8 cellular contexts compared by ENCODE assay signal in genomic region chr14:55103005-55103640, GRCh38. TPM values are rescaled to one million over a fixed set of nuclear protein-coding genes. Genes with fewer than 3 reads are reported as not detected.
DNase-seq lines count a peak whose midpoint lies in the region; ATAC-seq and TF ChIP-seq lines count a peak whose summit lies in the region.

No MANE protein-coding gene starts in this region.

- ATAC-seq in HG03039 (IDR thresholded peaks at IDR 0.05; ENCODE audit: unreplicated experiment): peak; percentile 33

- no peaks in the 10 kb centered on the region for H4K20me1 ChIP-seq in OCI-LY7 (ENCODE audit: insufficient read depth, low read length)

- H3K9ac ChIP-seq in rectal smooth muscle tissue (ENCODE audit: low read length): no peak overlapping the region

- peak overlapping the region; percentile 82 for H2AFZ ChIP-seq in OCI-LY7 (ENCODE audit: low read length)

- POLR2A ChIA-PET in OCI-LY7 (lab: Charles Lee): interaction anchor here (0.7 to 2.1 kb wide), 14 partner anchors 9 to 89 kb away, joined by 3 to 14 read pairs (median 4); partner anchors contain the start of genes DLGAP5 and MAPK1IP1L

- H3K4me3 ChIP-seq in OCI-LY7 (ENCODE audit: low read depth, low read length, poor library complexity, severe bottlenecking): peak overlapping the region; percentile 34
- H3K4me3 ChIP-seq in rectal smooth muscle tissue (ENCODE audit: low read length): peak overlapping the region; percentile 5

- no peaks in the 10 kb centered on the region for H3K9me2 ChIP-seq in OCI-LY7 (ENCODE audit: insufficient read depth, low read length)

- no peaks in the 10 kb centered on the region for H3K79me2 ChIP-seq in OCI-LY7 (ENCODE audit: insufficient read depth, low read depth, low read length)

- H3K4me1 ChIP-seq in OCI-LY7 (ENCODE audit: insufficient read depth, low read length, poor library complexity, severe bottlenecking): peaks cover 42% of the 10 kb centered on the region
- peaks cover 30% of the 10 kb centered on the region for H3K4me1 ChIP-seq in rectal smooth muscle tissue (ENCODE audit: control insufficient read depth, insufficient read depth, low read length)

- CTCF ChIA-PET in OCI-LY7 (lab: Charles Lee; ENCODE audit: unreplicated experiment): interaction anchor here (0.8 to 1.1 kb wide), 5 partner anchors 8 to 52 kb away, joined by 3 to 6 read pairs (median 3); partner anchors contain the start of gene MAPK1IP1L

- TF ChIP-seq CTCF in OCI-LY7 (conservative IDR thresholded peaks at IDR 0.05; ENCODE audit: low read length): no peak

- DNase-seq in NCI-H2171 treated with DMSO at 0.1 percent for 48 hours (lab: John Stamatoyannopoulos, UW): peak; percentile 22
- DNase-seq in NCI-H2171 (lab: John Stamatoyannopoulos, UW): no peak
- peak; percentile 84 for DNase-seq in OCI-LY7 (ENCODE audit: low spot score)
- DNase-seq in activated T-helper 9 cell treated with anti-CD3 and anti-CD28 coated beads, Interleukin-2, amount 50 U/mL, for 16 hours (ENCODE audit: low read depth): peak; percentile 50
- DNase-seq in glomerular visceral epithelial cell (ENCODE audit: extremely low spot score): peak; percentile 90
- no peak for DNase-seq in RKO (ENCODE audit: low spot score)

- H3K9me3 ChIP-seq in OCI-LY7 (ENCODE audit: low read length): no peaks in the 10 kb centered on the region; the same call in 1 of the 2 replicates

- no peaks in the 10 kb centered on the region for H3K27me3 ChIP-seq in rectal smooth muscle tissue (ENCODE audit: control insufficient read depth, insufficient read depth, low read length)

- BruUV-seq in OCI-LY7 (replicated peaks; lab: Mats Ljungman, UMichigan): no TSS peak

- peak overlapping the region; percentile 92 for H3K27ac ChIP-seq in OCI-LY7 (ENCODE audit: low read depth, low read length, poor library complexity, severe bottlenecking)
- peak overlapping the region; percentile 80 for H3K27ac ChIP-seq in rectal smooth muscle tissue (ENCODE audit: low read depth, low read length)

- H3K4me2 ChIP-seq in OCI-LY7 (ENCODE audit: low read length): peak overlapping the region; percentile 68

- intact Hi-C loops in OCI-LY7 (cut with micrococcal nuclease; ENCODE audit: unreplicated experiment): loop anchor here (5.0 to 10.0 kb wide), 2 partner anchors 89 to 482 kb away; partner anchors contain the start of genes DLGAP5 and KTN1

- H3K36me3 ChIP-seq in OCI-LY7 (ENCODE audit: insufficient read depth, low read length): peaks cover 7% of the 10 kb centered on the region; the same call in 1 of the 2 replicates
- no peaks in the 10 kb centered on the region for H3K36me3 ChIP-seq in rectal smooth muscle tissue (ENCODE audit: control insufficient read depth, insufficient read depth, low read length)

RNA-seq across cellular contexts. Expression of gene LGALS3, which starts 25.9 kb away (rescaled TPM):
- not detected in 2 replicates for total RNA-seq in OCI-LY7 (2014; rRNA removed; shearing (Covaris generic))
- not detected in 2 replicates for total RNA-seq in OCI-LY7 (2022)

RNA-seq across cellular contexts. Expression of gene MAPK1IP1L, which starts 51.7 kb away (rescaled TPM):
- 24.6 and 27.9 TPM in 2 replicates for total RNA-seq in OCI-LY7 (2014; rRNA removed; shearing (Covaris generic))
- total RNA-seq in OCI-LY7 (2022): 92.2 and 94.8 TPM in 2 replicates

Comparison
In these comparisons a context has a peak if more than half of its experiments do, and no peak if none do; other contexts are left out.
1. DNase-seq: peak in NCI-H2171 treated with DMSO at 0.1 percent for 48 hours (single experiment), OCI-LY7 (single experiment), activated T-helper 9 cell treated with anti-CD3 and anti-CD28 coated beads, Interleukin-2, amount 50 U/mL, for 16 hours (single experiment) and glomerular visceral epithelial cell (single experiment); none in NCI-H2171 (single experiment) and RKO (single experiment).